In genomic region chr21:45471229-45472052, GRCh38 we compare ENCODE assay signal across 9 cellular contexts.
DNase-seq lines count a peak whose midpoint lies in the region; ATAC-seq and TF ChIP-seq lines count a peak whose summit lies in the region.
"Had no signal": no experiment of that assay in that cellular context is flagged by ENCODE, and none has a peak within 500 bp of the region (broad histone marks: within the 10 kb centered on the region; RNA-seq: fewer than 3 reads in every experiment).

No MANE protein-coding gene starts in this region.

- peaks cover 43% of the 10 kb centered on the region for H3K4me1 Mint-ChIP-seq in nephron progenitor cell

- no peaks in the 10 kb centered on the region for H3K27me3 Mint-ChIP-seq in nephron progenitor cell (ENCODE audit: low read depth, poor library complexity)

- no peaks in the 10 kb centered on the region for H3F3A ChIP-seq in PC-3 (ENCODE audit: low read length, unreplicated experiment)

- no peaks in the 10 kb centered on the region for H3K9me3 ChIP-seq in PC-3 (ENCODE audit: low read length)

- H3K4me3 Mint-ChIP-seq in nephron progenitor cell, result peak overlapping the region; percentile 45

- H3K4me2 ChIP-seq in PC-3 (ENCODE audit: low read length), result peak overlapping the region; percentile 39

- peaks cover 25% of the 10 kb centered on the region for H3K4me1 ChIP-seq in PC-3 (ENCODE audit: insufficient read depth, low read length)

- H3K36me3 ChIP-seq in PC-3 (ENCODE audit: low read depth, low read length), result peaks cover 4% of the 10 kb centered on the region

- peak overlapping the region; percentile 73 for H3K27ac ChIP-seq in PC-3 (ENCODE audit: low read length)
- peak overlapping the region; percentile 58 for H3K27ac ChIP-seq in epithelial cell of prostate

- peak overlapping the region; percentile 78 for H3K27ac Mint-ChIP-seq in nephron progenitor cell

- DNase-seq in AG04449 (ENCODE audit: low read depth, low spot score) (peak; percentile 77), PC-3 (peak; percentile 82), epithelial cell of prostate (ENCODE audit: low read depth, low spot score) (peak; percentile 69), nephron progenitor cell (no peak)
- no peak for DNase-seq in central memory CD4-positive, alpha-beta T cell
- DNase-seq: NCI-H510A treated with DMSO at 0.1 percent for 48 hours had no signal

- H4K20me1 ChIP-seq in PC-3 (ENCODE audit: low read length), result no peaks in the 10 kb centered on the region

- H2AFZ ChIP-seq in PC-3 (ENCODE audit: low read length), result no peak overlapping the region

- CTCF ChIA-PET in AG04449 (lab: Yijun Ruan, JAX) (interaction anchor here (0.6 to 3.0 kb wide), 7 partner anchors 9 to 331 kb away, joined by 3 to 12 read pairs (median 4); no protein-coding TSS in a partner anchor), PC-3 (lab: Charles Lee) (no interaction called here)

- H3K27me3 ChIP-seq in PC-3 (ENCODE audit: low read length), result no peaks in the 10 kb centered on the region

- H3K9ac ChIP-seq in PC-3 (ENCODE audit: low read length), result peak overlapping the region; percentile 5; the same call in 1 of the 2 replicates

- H3K79me2 ChIP-seq in PC-3 (ENCODE audit: low read length), result no peaks in the 10 kb centered on the region

- H3K4me3 ChIP-seq in AG04449 (ENCODE audit: low read depth, low read length), result peak overlapping the region; percentile 33
- H3K4me3 ChIP-seq in PC-3 (ENCODE audit: low read length), result no peak overlapping the region

- no peaks in the 10 kb centered on the region for H3K9me3 Mint-ChIP-seq in nephron progenitor cell

- intact Hi-C loops in PC-3 (cut with micrococcal nuclease), result no loop called here

- no TSS peak for BruUV-seq in PC-3 (replicated peaks; lab: Mats Ljungman, UMichigan)

- peaks cover 11% of the 10 kb centered on the region for H3K36me3 Mint-ChIP-seq in nephron progenitor cell (ENCODE audit: low read depth)

- H3K9me2 ChIP-seq in PC-3 (replicated peaks; ENCODE audit: low read length), result no peaks in the 10 kb centered on the region

- peak; percentile 60 for ATAC-seq in PC-3
- ATAC-seq in GM19351 (IDR thresholded peaks at IDR 0.05; ENCODE audit: unreplicated experiment), result no peak
- ATAC-seq in GM21529 (IDR thresholded peaks at IDR 0.05; ENCODE audit: unreplicated experiment), result no peak
- no peak for ATAC-seq in HG02798 (IDR thresholded peaks at IDR 0.05; ENCODE audit: poor library complexity, unreplicated experiment)

- no peak for TF ChIP-seq CTCF in AG04449 (IDR thresholded peaks at IDR 0.05; ENCODE audit: insufficient read depth, low read length, missing control alignments)
- no peak for TF ChIP-seq CTCF in PC-3 (conservative IDR thresholded peaks at IDR 0.05; ENCODE audit: low read depth, low read length)
- TF ChIP-seq CTCF in nephron progenitor cell (IDR thresholded peaks at IDR 0.05), result no peak

- POLR2A ChIA-PET in AG04449 (lab: Yijun Ruan, JAX), result interaction anchor here (0.6 kb wide), 1 partner anchor 318 kb away, joined by 3 read pairs; no protein-coding TSS in a partner anchor
- POLR2A ChIA-PET in PC-3 (lab: Charles Lee; ENCODE audit: unreplicated experiment), result no interaction called here

Comparison
In these comparisons a context has a peak if more than half of its experiments do, and no peak if none do; other contexts are left out.
1. DNase-seq: peak in AG04449 (single experiment), PC-3 (single experiment) and epithelial cell of prostate (single experiment); none in nephron progenitor cell (single experiment) and central memory CD4-positive, alpha-beta T cell (single experiment).